8 cellular contexts compared by ENCODE assay signal in the genomic region with DNA sequence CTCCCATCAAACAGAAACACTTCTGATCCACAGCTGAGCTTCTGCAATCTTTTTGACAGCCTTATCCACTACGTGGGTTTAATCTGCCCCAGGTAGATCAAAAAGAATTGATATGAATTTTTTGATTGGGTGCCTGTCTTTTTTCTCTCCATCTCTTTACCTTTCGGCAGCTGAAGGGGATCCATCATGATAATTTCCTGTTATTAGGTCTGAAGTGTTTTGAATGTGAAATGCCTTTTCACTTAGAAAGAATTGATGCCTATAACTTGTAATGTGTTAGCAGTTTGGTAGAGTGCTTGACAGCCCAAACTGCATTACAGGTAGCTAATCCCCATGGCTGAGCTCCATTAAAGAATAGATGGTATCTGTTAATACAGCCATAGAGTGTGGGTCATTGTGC.
"Had no signal": no experiment of that assay in that cellular context is flagged by ENCODE, and none has a peak within 500 bp of the region (broad histone marks: within the 10 kb centered on the region; RNA-seq: fewer than 3 reads in every experiment).

No MANE protein-coding gene starts in this region.

- ATAC-seq: HCT116, K562 had no signal

- DNase-seq: GM23248, GOT3, H7, HFFc6, IMR-90, KG1 had no signal
